Comparison of ENCODE assay signal across 8 cellular contexts in the genomic region with DNA sequence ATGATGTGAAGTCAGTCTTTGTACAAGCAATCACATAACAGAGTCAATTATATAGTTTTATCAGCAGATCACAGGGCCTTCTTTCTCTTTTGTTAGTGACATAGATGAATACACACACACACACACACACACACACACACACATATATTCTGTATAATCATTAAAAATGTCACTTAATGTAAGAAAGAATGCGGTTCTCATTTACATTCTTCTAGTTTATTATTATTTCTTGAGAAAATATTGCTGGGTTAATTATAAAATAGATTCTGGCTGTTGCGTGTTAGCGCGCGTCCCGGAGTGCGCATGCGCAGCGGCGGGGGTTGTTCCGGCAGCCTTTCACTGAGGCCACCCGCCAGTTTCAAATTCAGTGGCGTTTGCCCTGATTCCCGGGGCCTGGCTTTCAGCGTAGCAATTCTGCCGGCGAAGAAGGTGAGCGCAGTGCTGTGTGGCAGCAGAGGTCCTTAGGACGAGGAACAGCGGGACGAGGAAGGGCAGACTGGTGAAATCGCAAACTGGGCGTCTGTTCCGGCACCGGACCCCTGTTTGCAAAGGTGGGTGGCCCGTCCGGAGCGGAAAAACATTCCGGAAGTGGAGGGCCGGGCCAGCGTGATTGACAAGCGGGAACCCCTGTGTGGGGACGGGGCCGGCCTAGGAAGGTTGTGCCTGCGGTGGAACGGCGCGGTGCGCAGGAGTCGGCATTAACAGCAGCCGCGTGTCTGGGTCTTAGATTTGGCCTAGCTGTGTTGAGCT.
A peak's percentile ranks its signal among the peaks of the same experiment; 100 is the strongest.
DNase-seq lines count a peak whose midpoint lies in the region; ATAC-seq and FAIRE-seq lines count a peak whose summit lies in the region.

No MANE protein-coding gene starts in this region.

- H3K4me3 ChIP-seq in skin epidermis: peak overlapping the region; percentile 38 to 50 (median 47)

- peak; percentile 34 to 56 for DNase-seq in NCI-H524 (lab: John Stamatoyannopoulos, UW)
- DNase-seq in activated CD4-positive, alpha-beta T cell treated with anti-CD3 and anti-CD28 coated beads for 24 hours (ENCODE audit: low read depth in 2 of 2): peak; percentile 41 to 58
- DNase-seq in central memory CD4-positive, alpha-beta T cell: peak; percentile 83
- peak; percentile 74 for DNase-seq in iris pigment epithelial cell (ENCODE audit: low read depth)

- peak; percentile 78 for ATAC-seq in GM18867 (IDR thresholded peaks at IDR 0.05; ENCODE audit: unreplicated experiment)
- peak; percentile 63 for ATAC-seq in HG03520 (IDR thresholded peaks at IDR 0.05; ENCODE audit: unreplicated experiment)

- peak overlapping the region in 8 of 21 experiments; percentile 16 to 84 (median 57) for H3K27ac ChIP-seq in skin epidermis

- FAIRE-seq in A204.1 (lab: Jason Lieb, UNC): peak; percentile 54
